Comparison of ENCODE assay signal across 13 cellular contexts in genomic region chr3:59879033-59879655, GRCh38.
DNase-seq lines count a peak whose midpoint lies in the region; ATAC-seq and TF ChIP-seq lines count a peak whose summit lies in the region.
"Had no signal": no experiment of that assay in that cellular context is flagged by ENCODE, and none has a peak within 500 bp of the region (broad histone marks: within the 10 kb centered on the region; RNA-seq: fewer than 3 reads in every experiment).

No MANE protein-coding gene starts in this region.

- peaks cover 8% of the 10 kb centered on the region for H3K36me3 Mint-ChIP-seq in activated naive CD8-positive, alpha-beta T cell
- H3K36me3 Mint-ChIP-seq in activated naive CD8-positive, alpha-beta T cell treated with anti-CD3 and anti-CD28 coated beads, Interleukin-2, amount 50 U/mL, for 24 hours (ENCODE audit: low read depth) = no peaks in the 10 kb centered on the region
- no peaks in the 10 kb centered on the region for H3K36me3 Mint-ChIP-seq in type B pancreatic cell

- H3K9me3 Mint-ChIP-seq in activated naive CD8-positive, alpha-beta T cell (ENCODE audit: low read depth) = peaks cover 7% of the 10 kb centered on the region
- H3K9me3 Mint-ChIP-seq in activated naive CD8-positive, alpha-beta T cell treated with anti-CD3 and anti-CD28 coated beads, Interleukin-2, amount 50 U/mL, for 24 hours = peaks cover 5% of the 10 kb centered on the region
- peaks cover 4% of the 10 kb centered on the region for H3K9me3 Mint-ChIP-seq in type B pancreatic cell

- DNase-seq in activated naive CD8-positive, alpha-beta T cell treated with anti-CD3 and anti-CD28 coated beads, Interleukin-2, amount 50 U/mL, for 24 hours = no peak
- DNase-seq in MV-4-11 (lab: John Stamatoyannopoulos, UW) (peak; percentile 65), type B pancreatic cell (ENCODE audit: extremely low spot score, unreplicated experiment) (no peak), SW 1271 (lab: John Stamatoyannopoulos, UW) (no peak), activated gamma-delta T cell treated with Interleukin-2 at 50 U/mL for 16 hours (no peak)
- no peak for DNase-seq in NK-92 treated with Interleukin-12 subunit alpha and Interleukin-12 subunit beta, amount 100 ng/mL, for 24 hours (lab: John Stamatoyannopoulos, UW)
- DNase-seq: AML-193; CD4-positive, alpha-beta memory T cell; DMS79 treated with DMSO at 0.1 percent for 48 hours; T-helper 1 cell had no signal

- no peak overlapping the region for H3K4me3 Mint-ChIP-seq in activated naive CD8-positive, alpha-beta T cell
- no peak overlapping the region for H3K4me3 Mint-ChIP-seq in activated naive CD8-positive, alpha-beta T cell treated with anti-CD3 and anti-CD28 coated beads, Interleukin-2, amount 50 U/mL, for 24 hours
- no peak overlapping the region for H3K4me3 Mint-ChIP-seq in type B pancreatic cell

- H3K27ac ChIP-seq in VCaP = peak overlapping the region; percentile 15; the same call in 1 of the 2 replicates
- H3K27ac ChIP-seq: SJSA1 had no signal

- peaks cover 51% of the 10 kb centered on the region for H3K4me1 Mint-ChIP-seq in activated naive CD8-positive, alpha-beta T cell (ENCODE audit: low read depth)
- peaks cover 14% of the 10 kb centered on the region for H3K4me1 Mint-ChIP-seq in activated naive CD8-positive, alpha-beta T cell treated with anti-CD3 and anti-CD28 coated beads, Interleukin-2, amount 50 U/mL, for 24 hours
- H3K4me1 Mint-ChIP-seq in type B pancreatic cell (ENCODE audit: unreplicated experiment) = peaks cover 27% of the 10 kb centered on the region

- H3K27me3 Mint-ChIP-seq in activated naive CD8-positive, alpha-beta T cell = no peaks in the 10 kb centered on the region
- H3K27me3 Mint-ChIP-seq in activated naive CD8-positive, alpha-beta T cell treated with anti-CD3 and anti-CD28 coated beads, Interleukin-2, amount 50 U/mL, for 24 hours = no peaks in the 10 kb centered on the region
- peaks cover 68% of the 10 kb centered on the region for H3K27me3 Mint-ChIP-seq in type B pancreatic cell
- H3K27me3 Mint-ChIP-seq: CD4-positive, alpha-beta memory T cell had no signal

- no peak for ATAC-seq in activated naive CD8-positive, alpha-beta T cell treated with anti-CD3 and anti-CD28 coated beads, Interleukin-2, amount 50 U/mL, for 24 hours

- peak overlapping the region; percentile 19 for H3K27ac Mint-ChIP-seq in activated naive CD8-positive, alpha-beta T cell
- H3K27ac Mint-ChIP-seq in activated naive CD8-positive, alpha-beta T cell treated with anti-CD3 and anti-CD28 coated beads, Interleukin-2, amount 50 U/mL, for 24 hours = no peak overlapping the region
- H3K27ac Mint-ChIP-seq in type B pancreatic cell = peak overlapping the region; percentile 27

- TF ChIP-seq CTCF in VCaP (conservative IDR thresholded peaks at IDR 0.05) (no peak), type B pancreatic cell (conservative IDR thresholded peaks at IDR 0.05) (no peak)
